ENCODE assay signal across 16 cellular contexts in the genomic region with DNA sequence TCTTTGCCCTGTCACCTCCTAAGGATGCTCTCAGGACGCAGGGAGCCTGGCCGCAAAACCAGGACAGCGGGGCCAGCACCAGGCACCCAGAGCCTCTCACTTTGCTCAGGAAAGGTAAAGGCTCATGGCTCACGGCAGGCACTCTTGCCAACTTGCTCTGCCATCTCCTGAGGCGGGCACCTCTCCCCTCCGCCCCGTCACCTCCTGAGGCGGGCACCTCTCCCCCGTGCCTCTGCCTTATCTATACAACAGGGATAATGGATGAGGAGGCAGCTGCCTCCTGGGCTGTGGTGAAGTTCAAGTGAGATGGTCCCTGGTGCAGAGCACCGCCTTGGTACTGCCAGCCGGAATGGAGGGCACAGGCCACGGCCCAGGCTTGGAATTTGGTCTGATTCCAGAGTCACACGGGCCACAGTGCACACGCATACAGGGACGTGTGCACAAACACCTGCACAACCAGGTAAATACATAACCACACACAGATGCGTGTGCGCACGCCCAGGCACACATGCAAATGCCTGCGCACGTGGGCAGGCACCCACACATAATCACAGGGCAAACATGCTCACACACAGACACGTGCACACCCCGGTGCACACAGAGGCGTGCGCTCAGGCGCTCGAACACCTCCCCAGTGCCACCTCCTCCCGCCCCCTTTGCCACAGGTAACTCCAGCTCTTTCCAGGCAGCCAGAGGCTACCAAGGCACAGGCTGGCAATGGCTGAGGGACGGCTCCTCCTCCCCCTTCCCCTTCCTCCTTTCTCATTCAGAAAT. TPM values are rescaled to one million over a fixed set of nuclear protein-coding genes. Genes with fewer than 3 reads are reported as not detected.
DNase-seq lines count a peak whose midpoint lies in the region; ATAC-seq, FAIRE-seq and TF ChIP-seq lines count a peak whose summit lies in the region.
"Had no signal": no experiment of that assay in that cellular context is flagged by ENCODE, and none has a peak within 500 bp of the region (broad histone marks: within the 10 kb centered on the region; RNA-seq: fewer than 3 reads in every experiment).

No MANE protein-coding gene starts in this region.

- no peak for TF ChIP-seq POLR2A in IMR-90 (IDR thresholded peaks at IDR 0.05; ENCODE audit: low read depth, low read length)

- H3K9me1 ChIP-seq in IMR-90 (ENCODE audit: insufficient read depth, low read length), result no peaks in the 10 kb centered on the region

- H2BK5ac ChIP-seq in IMR-90 (ENCODE audit: low read depth, low read length, poor library complexity, severe bottlenecking), result no peak overlapping the region

- H4K8ac ChIP-seq in IMR-90 (ENCODE audit: low read depth in 2 of 2, low read length in 2 of 2), result no peak overlapping the region

- no peak for FAIRE-seq in RCC 7860 (lab: Jason Lieb, UNC)
- FAIRE-seq: A549 had no signal

- H3K27ac ChIP-seq in IMR-90 (ENCODE audit: insufficient read depth, low read length), result no peak overlapping the region
- no peak overlapping the region for H3K27ac ChIP-seq in osteoblast (ENCODE audit: low read depth, low read length)
- H3K27ac ChIP-seq: A549, left ventricle myocardium inferior had no signal

- H2BK20ac ChIP-seq in IMR-90 (ENCODE audit: low read depth, low read length), result no peak overlapping the region

- TF ChIP-seq CTCF in IMR-90 (conservative IDR thresholded peaks at IDR 0.05; ENCODE audit: low read depth, low read length), result no peak
- no peak for TF ChIP-seq CTCF in osteoblast (IDR thresholded peaks at IDR 0.05; ENCODE audit: extremely low read depth, low read depth, low read length)

- H3K27me3 ChIP-seq in IMR-90 (ENCODE audit: control insufficient read depth, insufficient read depth, low read length) (no peaks in the 10 kb centered on the region; the same call in 1 of the 2 replicates), osteoblast (ENCODE audit: insufficient read depth, low read length) (peaks cover 2% of the 10 kb centered on the region)

- H3K4me3 Mint-ChIP-seq in activated CD4-positive, alpha-beta T cell treated with anti-CD3 and anti-CD28 coated beads, Interleukin-2, amount 10 ng/mL, durations not matched to agents 7 days and 5 days, result peak overlapping the region; percentile 51
- H3K4me3 Mint-ChIP-seq in central memory CD8-positive, alpha-beta T cell, result peak overlapping the region; percentile 53

- in situ Hi-C loops in IMR-90 (cut with MboI; ENCODE audit: low sequenced_read_pairs), result no loop called here

- no peak for DNase-seq in activated CD4-positive, alpha-beta T cell treated with anti-CD3 and anti-CD28 coated beads, Interleukin-2, amount 10 ng/mL, durations not matched to agents 7 days and 5 days
- no peak for DNase-seq in activated CD4-positive, alpha-beta T cell treated with anti-CD3 and anti-CD28 coated beads, Interleukin-2, amount 50 U/mL, for 48 hours
- DNase-seq in IMR-90 (no peak), osteoblast (ENCODE audit: insufficient read length, low spot score, missing footprints) (peak; percentile 80), RCC 7860 (ENCODE audit: low spot score) (no peak), SK-N-DZ (ENCODE audit: low spot score) (no peak)
- DNase-seq in central memory CD8-positive, alpha-beta T cell (ENCODE audit: low spot score in 2 of 2), result no peak
- DNase-seq: DMS 273 treated with DMSO at 0.1 percent for 48 hours, left ventricle myocardium inferior, NCI-H1694 treated with DMSO at 0.1 percent for 48 hours, NCI-H774, SHP77 had no signal

- H3K14ac ChIP-seq in IMR-90 (replicated peaks; ENCODE audit: low read depth, low read length), result no peak overlapping the region

- no peak overlapping the region for H3K4me2 ChIP-seq in IMR-90 (ENCODE audit: low read depth, low read length)
- no peak overlapping the region for H3K4me2 ChIP-seq in osteoblast (ENCODE audit: insufficient read depth, low read length)
- H3K4me2 ChIP-seq: A549 had no signal

- H3K9ac ChIP-seq in IMR-90 (ENCODE audit: low read depth, low read length), result no peak overlapping the region

- peaks cover 29% of the 10 kb centered on the region for H3K4me1 Mint-ChIP-seq in activated CD4-positive, alpha-beta T cell treated with anti-CD3 and anti-CD28 coated beads, Interleukin-2, amount 10 ng/mL, durations not matched to agents 7 days and 5 days
- peaks cover 17% of the 10 kb centered on the region for H3K4me1 Mint-ChIP-seq in central memory CD8-positive, alpha-beta T cell

- H3K79me2 ChIP-seq in osteoblast (ENCODE audit: insufficient read depth, low read length), result no peaks in the 10 kb centered on the region

- no peak for ATAC-seq in IMR-90 (ENCODE audit: low read depth)
- ATAC-seq in central memory CD8-positive, alpha-beta T cell (replicated peaks; ENCODE audit: extremely low read depth, poor library complexity, severe bottlenecking), result no peak
- ATAC-seq in GM21825 (IDR thresholded peaks at IDR 0.05; ENCODE audit: unreplicated experiment), result no peak
- ATAC-seq: A549, HCT116 had no signal

- no peak overlapping the region for H4K5ac ChIP-seq in IMR-90 (ENCODE audit: low read depth, low read length)

- no peaks in the 10 kb centered on the region for H3K27me3 Mint-ChIP-seq in activated CD4-positive, alpha-beta T cell treated with anti-CD3 and anti-CD28 coated beads, Interleukin-2, amount 10 ng/mL, durations not matched to agents 7 days and 5 days
- H3K27me3 Mint-ChIP-seq in central memory CD8-positive, alpha-beta T cell, result no peaks in the 10 kb centered on the region

- H3K4ac ChIP-seq in IMR-90 (ENCODE audit: low read depth, low read length), result no peak overlapping the region

- H3K9me3 Mint-ChIP-seq in activated CD4-positive, alpha-beta T cell treated with anti-CD3 and anti-CD28 coated beads, Interleukin-2, amount 10 ng/mL, durations not matched to agents 7 days and 5 days, result no peaks in the 10 kb centered on the region
- no peaks in the 10 kb centered on the region for H3K9me3 Mint-ChIP-seq in central memory CD8-positive, alpha-beta T cell
- H3K9me3 Mint-ChIP-seq: dendritic cell treated with granulocyte-macrophage colony-stimulating factor and Interleukin-4, amounts not matched to agents 40 ng/mL and 50 ng/mL, for 4 days had no signal

- H3K56ac ChIP-seq in IMR-90 (ENCODE audit: extremely low read depth, insufficient read depth, low read length), result no peak overlapping the region

- no peak for TF ChIP-seq RAD21 in IMR-90 (IDR thresholded peaks at IDR 0.05; ENCODE audit: low read length)

- H4K91ac ChIP-seq in IMR-90 (ENCODE audit: insufficient read depth, low read depth, low read length), result no peak overlapping the region

- no peak overlapping the region for H3K23ac ChIP-seq in IMR-90 (ENCODE audit: low read depth, low read length)

- peak overlapping the region; percentile 71 for H2AK9ac ChIP-seq in IMR-90 (replicated peaks; ENCODE audit: low read depth, low read length, poor library complexity)

- H4K20me1 ChIP-seq in IMR-90 (ENCODE audit: insufficient read depth, low read length), result no peaks in the 10 kb centered on the region
- H4K20me1 ChIP-seq in osteoblast (ENCODE audit: insufficient read depth, low read length), result no peaks in the 10 kb centered on the region

- H3K36me3 Mint-ChIP-seq in activated CD4-positive, alpha-beta T cell treated with anti-CD3 and anti-CD28 coated beads, Interleukin-2, amount 10 ng/mL, durations not matched to agents 7 days and 5 days (ENCODE audit: low read depth), result peaks cover 12% of the 10 kb centered on the region
- H3K36me3 Mint-ChIP-seq in central memory CD8-positive, alpha-beta T cell (ENCODE audit: insufficient read depth), result peaks cover 22% of the 10 kb centered on the region

- dilution Hi-C loops in IMR-90 (cut with HindIII; ENCODE audit: low sequenced_read_pairs, unreplicated experiment), result no loop called here

- H3K18ac ChIP-seq in IMR-90 (ENCODE audit: low read depth, low read length), result no peak overlapping the region

- BruUV-seq in IMR-90 (replicated peaks; lab: Mats Ljungman, UMichigan), result no TSS peak

- H3K27ac Mint-ChIP-seq in activated CD4-positive, alpha-beta T cell treated with anti-CD3 and anti-CD28 coated beads, Interleukin-2, amount 10 ng/mL, durations not matched to agents 7 days and 5 days, result peak overlapping the region; percentile 69
- peak overlapping the region; percentile 53 for H3K27ac Mint-ChIP-seq in central memory CD8-positive, alpha-beta T cell (ENCODE audit: low read depth)
- H3K27ac Mint-ChIP-seq: dendritic cell treated with granulocyte-macrophage colony-stimulating factor and Interleukin-4, amounts not matched to agents 40 ng/mL and 50 ng/mL, for 4 days had no signal

- POLR2A ChIA-PET in activated CD4-positive, alpha-beta T cell treated with anti-CD3 and anti-CD28 coated beads, Interleukin-2, amount 10 ng/mL, durations not matched to agents 7 days and 5 days (lab: Charles Lee), result no interaction called here
- POLR2A ChIA-PET in IMR-90 (lab: Charles Lee; ENCODE audit: unreplicated experiment), result no interaction called here

- no peak overlapping the region for H2BK15ac ChIP-seq in IMR-90 (ENCODE audit: low read depth, low read length)

- intact Hi-C loops in IMR-90 (cut with micrococcal nuclease), result no loop called here

- WGBS in IMR-90 (ENCODE audit: extremely low coverage in 2 of 2, insufficient read length in 1 of 2), 2 experiments, result 75% methylated on average over 16 of the region's 28 CpGs; no CpG with 5 or more reads in 1 of the 2 experiments

- no peak overlapping the region for H2AK5ac ChIP-seq in IMR-90 (ENCODE audit: low read depth, low read length)

- no peaks in the 10 kb centered on the region for H3K79me1 ChIP-seq in IMR-90 (ENCODE audit: low read depth in 1 of 2, low read length in 2 of 2)

- H3K9me3 ChIP-seq in IMR-90 (ENCODE audit: control insufficient read depth, insufficient read depth, low read length) (no peaks in the 10 kb centered on the region; the same call in 1 of the 2 replicates), osteoblast (ENCODE audit: low read depth, low read length) (no peaks in the 10 kb centered on the region)
- H3K9me3 ChIP-seq: A549, left ventricle myocardium inferior had no signal

- H2BK120ac ChIP-seq in IMR-90 (ENCODE audit: low read depth, low read length), result no peak overlapping the region

- H2AFZ ChIP-seq in IMR-90 (replicated peaks; ENCODE audit: low read length, poor library complexity) (no peak overlapping the region), osteoblast (ENCODE audit: low read length) (no peak overlapping the region)

- peaks cover 4% of the 10 kb centered on the region; the same call in 1 of the 2 replicates for H3K36me3 ChIP-seq in IMR-90 (ENCODE audit: control insufficient read depth, insufficient read depth, low read length)
- peaks cover 3% of the 10 kb centered on the region for H3K36me3 ChIP-seq in osteoblast (ENCODE audit: insufficient read depth, low read length)
- H3K36me3 ChIP-seq: left ventricle myocardium inferior had no signal

- H3K4me3 ChIP-seq in IMR-90 (ENCODE audit: insufficient read depth, low read depth, low read length), result no peak overlapping the region
- no peak overlapping the region for H3K4me3 ChIP-seq in osteoblast (ENCODE audit: insufficient read depth, low read length)
- H3K4me3 ChIP-seq: A549, left ventricle myocardium inferior had no signal

- H3K4me1 ChIP-seq in IMR-90 (ENCODE audit: control insufficient read depth, insufficient read depth, low read length), result no peaks in the 10 kb centered on the region
- no peaks in the 10 kb centered on the region for H3K4me1 ChIP-seq in osteoblast (ENCODE audit: insufficient read depth, low read length)

- CTCF ChIA-PET in activated CD4-positive, alpha-beta T cell treated with anti-CD3 and anti-CD28 coated beads, Interleukin-2, amount 10 ng/mL, durations not matched to agents 7 days and 5 days (lab: Charles Lee), result interaction anchor here (1.0 to 1.1 kb wide), 2 partner anchors 8 to 31 kb away, joined by 3 to 4 read pairs; no protein-coding TSS in a partner anchor
- CTCF ChIA-PET in IMR-90 (lab: Yijun Ruan, JAX), result no interaction called here

RNA-seq across cellular contexts. Expression of gene DEGS2, which starts 11.6 kb away (rescaled TPM):
- total RNA-seq in activated CD4-positive, alpha-beta T cell treated with anti-CD3 and anti-CD28 coated beads, Interleukin-2, amount 10 ng/mL, durations not matched to agents 7 days and 5 days, result under 1 TPM; 0.15 to 0.23 TPM
- total RNA-seq in IMR-90 (2012; rRNA removed), result not detected in 2 replicates
- polyA plus RNA-seq in IMR-90 (2012; rRNA removed), result not detected in 2 replicates
- 0.01 TPM in 1 of 2 replicates, not detected in the other for polyA plus RNA-seq in IMR-90 (2012; cell fraction: cytosol; rRNA removed)
- polyA plus RNA-seq in IMR-90 (2012; cell fraction: nucleus; rRNA removed; ENCODE audit: low replicate concordance), result 0.02 and 0.14 TPM in 2 replicates
- 0.29 and 0.36 TPM in 2 replicates for total RNA-seq in osteoblast
- polyA plus RNA-seq in SK-N-DZ (2014; cell fraction: cytosol; rRNA removed), result not detected in 2 replicates
- 0.04 TPM in 1 of 2 replicates, not detected in the other for polyA plus RNA-seq in SK-N-DZ (2014; cell fraction: nucleus; rRNA removed)
- total RNA-seq: left ventricle myocardium inferior had no signal
